ENCODE assay signal across 17 cellular contexts in genomic region chr9:129929467-129930125, GRCh38.
DNase-seq lines count a peak whose midpoint lies in the region; ATAC-seq and FAIRE-seq lines count a peak whose summit lies in the region.
"Had no signal": no experiment of that assay in that cellular context is flagged by ENCODE, and none has a peak within 500 bp of the region (broad histone marks: within the 10 kb centered on the region; RNA-seq: fewer than 3 reads in every experiment).

No MANE protein-coding gene starts in this region.

- POLR2A ChIA-PET in naive thymus-derived CD8-positive, alpha-beta T cell (lab: Charles Lee): interaction anchor here (0.7 kb wide), 2 partner anchors 15 to 113 kb away, joined by 3 to 7 read pairs; no protein-coding TSS in a partner anchor

- H3K36me3 Mint-ChIP-seq in activated T-cell treated with anti-CD3 and anti-CD28 coated beads, Interleukin-2, amount 50 U/mL, for 24 hours (ENCODE audit: low read depth): peaks cover 87% of the 10 kb centered on the region
- peaks cover 65% of the 10 kb centered on the region for H3K36me3 Mint-ChIP-seq in activated naive CD8-positive, alpha-beta T cell treated with anti-CD3 and anti-CD28 coated beads, Interleukin-2, amount 50 U/mL, for 24 hours (ENCODE audit: low read depth)
- H3K36me3 Mint-ChIP-seq in naive thymus-derived CD8-positive, alpha-beta T cell: peaks cover 0 to 71% (median 15%) of the 10 kb centered on the region in 3 donors

- no peak for FAIRE-seq in HTR-8/SVneo (lab: Jason Lieb, UNC)
- FAIRE-seq: G401.6 had no signal

- DNase-seq in activated T-cell treated with anti-CD3 and anti-CD28 coated beads, Interleukin-2, amount 50 U/mL, for 24 hours: peak; percentile 16
- no peak for DNase-seq in activated T-cell treated with anti-CD3 and anti-CD28 coated beads for 4 hours
- peak; percentile 12 for DNase-seq in HTR-8/SVneo (ENCODE audit: insufficient read length, low spot score)
- DNase-seq in activated naive CD8-positive, alpha-beta T cell treated with anti-CD3 and anti-CD28 coated beads, Interleukin-2, amount 50 U/mL, for 24 hours: no peak
- no peak for DNase-seq in naive thymus-derived CD8-positive, alpha-beta T cell
- DNase-seq in globus pallidus (ENCODE audit: low spot score): no peak
- DNase-seq in GDM1 (lab: John Stamatoyannopoulos, UW): no peak
- DNase-seq: ACHN; activated T-cell treated with anti-CD3 and anti-CD28 coated beads, Interleukin-2, amount 50 U/mL, for 4 hours; Calu3; dermis blood vessel endothelial cell; left lung; NCI-H1694 treated with DMSO at 0.1 percent for 48 hours; tibial artery had no signal

- peak; percentile 29 for ATAC-seq in activated naive CD8-positive, alpha-beta T cell treated with anti-CD3 and anti-CD28 coated beads, Interleukin-2, amount 50 U/mL, for 24 hours
- ATAC-seq in naive thymus-derived CD8-positive, alpha-beta T cell: no peak
- no peak for ATAC-seq in HG03095 (IDR thresholded peaks at IDR 0.05; ENCODE audit: unreplicated experiment)
- ATAC-seq: left lung had no signal

- H3K4me1 Mint-ChIP-seq in activated T-cell treated with anti-CD3 and anti-CD28 coated beads, Interleukin-2, amount 50 U/mL, for 24 hours (ENCODE audit: low read depth): peaks cover 53% of the 10 kb centered on the region
- peaks cover 52% of the 10 kb centered on the region for H3K4me1 Mint-ChIP-seq in activated naive CD8-positive, alpha-beta T cell treated with anti-CD3 and anti-CD28 coated beads, Interleukin-2, amount 50 U/mL, for 24 hours
- peaks cover 17 to 54% (median 40%) of the 10 kb centered on the region in 4 donors for H3K4me1 Mint-ChIP-seq in naive thymus-derived CD8-positive, alpha-beta T cell

- H3K27me3 Mint-ChIP-seq in activated T-cell treated with anti-CD3 and anti-CD28 coated beads, Interleukin-2, amount 50 U/mL, for 24 hours: no peaks in the 10 kb centered on the region
- no peaks in the 10 kb centered on the region for H3K27me3 Mint-ChIP-seq in activated naive CD8-positive, alpha-beta T cell treated with anti-CD3 and anti-CD28 coated beads, Interleukin-2, amount 50 U/mL, for 24 hours
- H3K27me3 Mint-ChIP-seq in naive thymus-derived CD8-positive, alpha-beta T cell: no peaks in the 10 kb centered on the region

- no peaks in the 10 kb centered on the region for H3K9me3 Mint-ChIP-seq in activated T-cell treated with anti-CD3 and anti-CD28 coated beads, Interleukin-2, amount 50 U/mL, for 24 hours
- H3K9me3 Mint-ChIP-seq in activated naive CD8-positive, alpha-beta T cell treated with anti-CD3 and anti-CD28 coated beads, Interleukin-2, amount 50 U/mL, for 24 hours: no peaks in the 10 kb centered on the region
- H3K9me3 Mint-ChIP-seq in naive thymus-derived CD8-positive, alpha-beta T cell: no peaks in the 10 kb centered on the region
- H3K9me3 Mint-ChIP-seq: activated T-cell treated with anti-CD3 and anti-CD28 coated beads, Interleukin-2, amount 50 U/mL, for 4 hours; nephron had no signal

- H3K27ac Mint-ChIP-seq in activated T-cell treated with anti-CD3 and anti-CD28 coated beads, Interleukin-2, amount 50 U/mL, for 24 hours: peak overlapping the region; percentile 85
- H3K27ac Mint-ChIP-seq in activated naive CD8-positive, alpha-beta T cell treated with anti-CD3 and anti-CD28 coated beads, Interleukin-2, amount 50 U/mL, for 24 hours: peak overlapping the region; percentile 68
- H3K27ac Mint-ChIP-seq in naive thymus-derived CD8-positive, alpha-beta T cell: peak overlapping the region in 6 of 10 donors; percentile 9 to 61 (median 24)
- H3K27ac Mint-ChIP-seq: nephron had no signal

- no peak overlapping the region for H3K4me3 Mint-ChIP-seq in activated T-cell treated with anti-CD3 and anti-CD28 coated beads, Interleukin-2, amount 50 U/mL, for 24 hours
- H3K4me3 Mint-ChIP-seq in activated naive CD8-positive, alpha-beta T cell treated with anti-CD3 and anti-CD28 coated beads, Interleukin-2, amount 50 U/mL, for 24 hours: no peak overlapping the region
- H3K4me3 Mint-ChIP-seq in naive thymus-derived CD8-positive, alpha-beta T cell: no peak overlapping the region
- H3K4me3 Mint-ChIP-seq: activated T-cell treated with anti-CD3 and anti-CD28 coated beads, Interleukin-2, amount 50 U/mL, for 4 hours; nephron had no signal

Comparison
In these comparisons a context has a peak if more than half of its experiments do, and no peak if none do; other contexts are left out.
1. DNase-seq: peak in activated T-cell treated with anti-CD3 and anti-CD28 coated beads, Interleukin-2, amount 50 U/mL, for 24 hours (single experiment) and HTR-8/SVneo (single experiment); none in activated T-cell treated with anti-CD3 and anti-CD28 coated beads for 4 hours (single experiment), activated naive CD8-positive, alpha-beta T cell treated with anti-CD3 and anti-CD28 coated beads, Interleukin-2, amount 50 U/mL, for 24 hours (single experiment), naive thymus-derived CD8-positive, alpha-beta T cell (0 of 10), globus pallidus (single experiment) and GDM1 (single experiment).
2. H3K27ac Mint-ChIP-seq: peak in every context shown above with its lines; median percentile 85 in activated T-cell treated with anti-CD3 and anti-CD28 coated beads, Interleukin-2, amount 50 U/mL, for 24 hours; 68 in activated naive CD8-positive, alpha-beta T cell treated with anti-CD3 and anti-CD28 coated beads, Interleukin-2, amount 50 U/mL, for 24 hours; 24 in naive thymus-derived CD8-positive, alpha-beta T cell.